Comparison of ENCODE assay signal across 15 cellular contexts in the genomic region with DNA sequence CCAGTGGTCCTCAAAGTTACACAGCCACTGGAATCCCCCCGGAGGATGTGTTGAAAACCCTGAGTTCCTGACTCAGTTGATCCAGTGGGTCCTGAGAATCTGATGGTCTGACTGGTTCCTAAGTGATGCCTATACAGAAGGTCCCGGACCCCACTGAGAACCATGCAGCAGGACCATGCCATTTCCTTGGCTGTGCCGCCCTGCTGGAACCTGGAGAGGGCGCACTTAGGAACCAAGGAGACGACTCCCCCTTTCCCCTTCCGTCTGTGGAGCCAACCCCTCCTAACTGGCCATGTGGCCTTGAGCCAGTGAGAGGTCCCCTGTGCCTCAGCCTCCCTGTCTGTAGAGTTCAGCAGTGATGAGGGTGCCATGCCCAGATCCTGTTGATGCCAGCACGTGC. TPM values are rescaled to one million over a fixed set of nuclear protein-coding genes. Genes with fewer than 3 reads are reported as not detected.
DNase-seq lines count a peak whose midpoint lies in the region; TF ChIP-seq lines count a peak whose summit lies in the region.
"Had no signal": no experiment of that assay in that cellular context is flagged by ENCODE, and none has a peak within 500 bp of the region (broad histone marks: within the 10 kb centered on the region; RNA-seq: fewer than 3 reads in every experiment).

No MANE protein-coding gene starts in this region.

- no peak overlapping the region for H3K4me3 Mint-ChIP-seq in endothelial cell (ENCODE audit: unreplicated experiment)
- no peak overlapping the region for H3K4me3 Mint-ChIP-seq in type B pancreatic cell
- H3K4me3 Mint-ChIP-seq in T-helper 2 cell treated with Interferon-gamma antibody and Interleukin-4, amounts not matched to agents 5 μg/mL and 100 μg/mL, for 36 hours: no peak overlapping the region

- H3K9me3 Mint-ChIP-seq in endothelial cell (ENCODE audit: unreplicated experiment): no peaks in the 10 kb centered on the region
- no peaks in the 10 kb centered on the region for H3K9me3 Mint-ChIP-seq in type B pancreatic cell
- no peaks in the 10 kb centered on the region for H3K9me3 Mint-ChIP-seq in T-helper 2 cell treated with Interferon-gamma antibody and Interleukin-4, amounts not matched to agents 5 μg/mL and 100 μg/mL, for 36 hours

- H3K4me1 ChIP-seq in cardiac muscle cell (ENCODE audit: low read depth): no peaks in the 10 kb centered on the region
- peaks cover 11% of the 10 kb centered on the region for H3K4me1 ChIP-seq in OCI-LY7 (ENCODE audit: insufficient read depth, low read length, poor library complexity, severe bottlenecking)
- peaks cover 0 to 45% (median 6%) of the 10 kb centered on the region in 6 donors for H3K4me1 ChIP-seq in spleen
- H3K4me1 ChIP-seq: esophagus muscularis mucosa had no signal

- H3K27me3 Mint-ChIP-seq in endothelial cell (ENCODE audit: unreplicated experiment) (peaks cover 10% of the 10 kb centered on the region), type B pancreatic cell (peaks cover 3% of the 10 kb centered on the region)
- no peaks in the 10 kb centered on the region for H3K27me3 Mint-ChIP-seq in T-helper 2 cell treated with Interferon-gamma antibody and Interleukin-4, amounts not matched to agents 5 μg/mL and 100 μg/mL, for 36 hours (ENCODE audit: low read depth)
- H3K27me3 Mint-ChIP-seq: brain had no signal

- BruUV-seq in OCI-LY7 (replicated peaks; lab: Mats Ljungman, UMichigan): no TSS peak

- H3K9me3 ChIP-seq in cardiac muscle cell (ENCODE audit: low read depth): no peaks in the 10 kb centered on the region
- no peaks in the 10 kb centered on the region for H3K9me3 ChIP-seq in OCI-LY7 (ENCODE audit: low read length)
- H3K9me3 ChIP-seq in spleen: no peaks in the 10 kb centered on the region
- H3K9me3 ChIP-seq: esophagus muscularis mucosa had no signal

- H3K27ac ChIP-seq in cardiac muscle cell (no peak overlapping the region), OCI-LY7 (ENCODE audit: low read depth, low read length, poor library complexity, severe bottlenecking) (no peak overlapping the region), spleen (no peak overlapping the region)
- H3K27ac ChIP-seq: esophagus muscularis mucosa, KMS-11 had no signal

- no peak for TF ChIP-seq POLR2A in spleen (IDR thresholded peaks at IDR 0.05)

- no peaks in the 10 kb centered on the region for H4K20me1 ChIP-seq in OCI-LY7 (ENCODE audit: insufficient read depth, low read length)

- TF ChIP-seq CTCF in cardiac muscle cell (IDR thresholded peaks at IDR 0.05; ENCODE audit: low read depth, low read length) (peak; percentile 39), OCI-LY7 (conservative IDR thresholded peaks at IDR 0.05; ENCODE audit: low read length) (peak; percentile 58), endothelial cell (IDR thresholded peaks at IDR 0.05; ENCODE audit: unreplicated experiment) (peak; percentile 38), type B pancreatic cell (conservative IDR thresholded peaks at IDR 0.05) (peak; percentile 48), spleen (IDR thresholded peaks at IDR 0.05 in 8 of 11, conservative IDR thresholded peaks at IDR 0.05 in 3 of 11) (no peak)

- H3K4me2 ChIP-seq in OCI-LY7 (ENCODE audit: low read length): no peak overlapping the region
- H3K4me2 ChIP-seq: KMS-11 had no signal

- no peak overlapping the region for H3K4me3 ChIP-seq in cardiac muscle cell
- no peak overlapping the region for H3K4me3 ChIP-seq in OCI-LY7 (ENCODE audit: low read depth, low read length, poor library complexity, severe bottlenecking)
- H3K4me3 ChIP-seq in spleen: no peak overlapping the region
- H3K4me3 ChIP-seq: esophagus muscularis mucosa had no signal

- POLR2A ChIA-PET in OCI-LY7 (lab: Charles Lee): no interaction called here

- H3K27me3 ChIP-seq in cardiac muscle cell: no peaks in the 10 kb centered on the region
- H3K27me3 ChIP-seq in spleen (replicated peaks in 1 of 7): no peaks in the 10 kb centered on the region
- H3K27me3 ChIP-seq: esophagus muscularis mucosa had no signal

- no peaks in the 10 kb centered on the region for H3K36me3 Mint-ChIP-seq in endothelial cell (ENCODE audit: low read depth, unreplicated experiment)
- no peaks in the 10 kb centered on the region for H3K36me3 Mint-ChIP-seq in type B pancreatic cell
- H3K36me3 Mint-ChIP-seq in T-helper 2 cell treated with Interferon-gamma antibody and Interleukin-4, amounts not matched to agents 5 μg/mL and 100 μg/mL, for 36 hours (ENCODE audit: low read depth): no peaks in the 10 kb centered on the region
- H3K36me3 Mint-ChIP-seq: brain had no signal

- no peak overlapping the region for H2AFZ ChIP-seq in OCI-LY7 (ENCODE audit: low read length)

- intact Hi-C loops in cardiac septum (cut with DNase I) (no loop called here), OCI-LY7 (cut with micrococcal nuclease; ENCODE audit: unreplicated experiment) (no loop called here), spleen (cut with DNase I; ENCODE audit: low total_unique reads) (no loop called here)

- CTCF ChIA-PET in OCI-LY7 (lab: Charles Lee; ENCODE audit: unreplicated experiment): no interaction called here

- no peak for DNase-seq in cardiac muscle cell (ENCODE audit: low read depth in 1 of 2, low spot score in 1 of 2)
- DNase-seq in cardiac septum (ENCODE audit: low spot score): no peak
- DNase-seq in OCI-LY7 (ENCODE audit: low spot score): no peak
- DNase-seq in endothelial cell (ENCODE audit: low spot score): peak; percentile 37
- no peak for DNase-seq in type B pancreatic cell (ENCODE audit: extremely low spot score, unreplicated experiment)
- DNase-seq in spleen: no peak
- DNase-seq in T-helper 2 cell treated with Interferon-gamma antibody and Interleukin-4, amounts not matched to agents 5 μg/mL and 100 μg/mL, for 36 hours (ENCODE audit: low spot score): no peak
- DNase-seq in NCI-H146 (lab: John Stamatoyannopoulos, UW): no peak
- DNase-seq: activated gamma-delta T cell; NCI-H1930; stimulated activated CD4-positive, alpha-beta T cell treated with anti-CD3 and anti-CD28 coated beads, Interleukin-2, amount 100 ng/mL, for 24 hours; T-helper 2 cell had no signal

- H3K27ac Mint-ChIP-seq in endothelial cell (ENCODE audit: unreplicated experiment) (no peak overlapping the region), type B pancreatic cell (no peak overlapping the region)
- H3K27ac Mint-ChIP-seq in T-helper 2 cell treated with Interferon-gamma antibody and Interleukin-4, amounts not matched to agents 5 μg/mL and 100 μg/mL, for 36 hours: no peak overlapping the region

- 71 to 85% (median 74%) methylated on average over 5 to 7 of the region's 7 CpGs for WGBS in spleen, 5 donors

- no peaks in the 10 kb centered on the region for H3K9me2 ChIP-seq in OCI-LY7 (ENCODE audit: insufficient read depth, low read length)

- H3K4me1 Mint-ChIP-seq in endothelial cell (ENCODE audit: unreplicated experiment) (peaks cover 4% of the 10 kb centered on the region), type B pancreatic cell (ENCODE audit: unreplicated experiment) (peaks cover 13% of the 10 kb centered on the region)
- H3K4me1 Mint-ChIP-seq in T-helper 2 cell treated with Interferon-gamma antibody and Interleukin-4, amounts not matched to agents 5 μg/mL and 100 μg/mL, for 36 hours (ENCODE audit: low read depth): no peaks in the 10 kb centered on the region

- no peaks in the 10 kb centered on the region for H3K79me2 ChIP-seq in OCI-LY7 (ENCODE audit: insufficient read depth, low read depth, low read length)

- H3K36me3 ChIP-seq in cardiac muscle cell (no peaks in the 10 kb centered on the region), OCI-LY7 (ENCODE audit: insufficient read depth, low read length) (no peaks in the 10 kb centered on the region), spleen (peaks cover 0 to 25% (median 0%) of the 10 kb centered on the region in 6 donors)
- H3K36me3 ChIP-seq: esophagus muscularis mucosa had no signal

RNA-seq across cellular contexts. Expression of a gene that starts 22.0 kb away (rescaled TPM):
- 30.9 and 49.7 TPM in 2 replicates for total RNA-seq in cardiac muscle cell
- 37.9 and 46.8 TPM in 2 replicates for polyA plus RNA-seq in cardiac muscle cell
- total RNA-seq in cardiac septum: 0.51 TPM
- 6.8 and 12.1 TPM in 2 replicates for total RNA-seq in OCI-LY7 (2014; rRNA removed; shearing (Covaris generic))
- total RNA-seq in OCI-LY7 (2022): 7.5 and 9.7 TPM in 2 replicates
- 0.64 TPM for total RNA-seq in endothelial cell (ENCODE audit: unreplicated experiment)
- 3.1 and 4.9 TPM in 2 replicates for total RNA-seq in type B pancreatic cell (ENCODE audit: low replicate concordance)
- total RNA-seq in spleen: 10 to 100 TPM; 12.1 to 31.1 (median 14.9) TPM
- 100 to 1,000 TPM in 1 of 3 donors, 10 to 100 TPM in 2; 38.0 to 107 (median 73.4) TPM for polyA plus RNA-seq in spleen

RNA-seq across cellular contexts. Expression of a gene that starts 40.1 kb away (rescaled TPM):
- total RNA-seq in cardiac muscle cell (8.9 and 17.9 TPM in 2 replicates), cardiac septum (0.38 TPM), OCI-LY7 (2022) (140 and 142 TPM in 2 replicates), endothelial cell (ENCODE audit: unreplicated experiment) (9.1 TPM), type B pancreatic cell (ENCODE audit: low replicate concordance) (13.7 and 39.9 TPM in 2 replicates), spleen (1 to 10 TPM; 1.0 to 7.0 (median 2.3) TPM)
- polyA plus RNA-seq in cardiac muscle cell (15.8 and 26.5 TPM in 2 replicates), spleen (1 to 10 TPM; 1.3 to 5.4 (median 2.3) TPM)
- 74.3 and 80.9 TPM in 2 replicates for total RNA-seq in OCI-LY7 (2014; rRNA removed; shearing (Covaris generic))

Comparison
In these comparisons a context has a peak if more than half of its experiments do, and no peak if none do; other contexts are left out.
1. CTCF ChIP-seq: peak in cardiac muscle cell (single experiment), OCI-LY7 (single experiment), endothelial cell (single experiment) and type B pancreatic cell (single experiment); none in spleen (0 of 11).